Comparison of ENCODE assay signal across 24 cellular contexts in the genomic region with DNA sequence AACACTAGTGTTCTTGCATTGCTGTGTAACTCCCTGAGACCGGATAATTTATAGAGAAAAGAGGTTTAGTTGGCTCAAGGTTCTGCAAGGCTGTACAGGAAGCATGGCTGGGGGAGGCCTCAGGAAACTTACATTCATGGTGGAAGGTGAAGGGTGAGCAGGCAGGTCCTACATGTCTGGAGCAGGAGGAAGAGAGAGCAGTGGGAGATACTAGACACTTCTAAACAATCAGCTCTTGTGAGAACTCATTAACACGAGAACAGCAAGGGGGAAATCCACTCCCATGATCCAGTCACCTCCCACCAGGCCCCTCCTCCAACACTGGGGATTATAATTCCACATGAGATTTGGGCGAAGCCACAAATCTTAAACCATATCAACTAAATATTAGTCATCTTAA.
"Had no signal": no experiment of that assay in that cellular context is flagged by ENCODE, and none has a peak within 500 bp of the region (broad histone marks: within the 10 kb centered on the region; RNA-seq: fewer than 3 reads in every experiment).

No MANE protein-coding gene starts in this region.

- H3K4me1 Mint-ChIP-seq: neural progenitor cell had no signal

- H3K9me3 ChIP-seq: esophagus muscularis mucosa, lower lobe of right lung, transverse colon, vagina had no signal

- H2AFZ ChIP-seq: neural progenitor cell had no signal

- H3K4me1 ChIP-seq: esophagus muscularis mucosa, neural progenitor cell, transverse colon had no signal

- H3K27me3 ChIP-seq: brain microvascular endothelial cell, esophagus muscularis mucosa, neural progenitor cell, transverse colon, vagina had no signal

- H3K9ac ChIP-seq: neural progenitor cell had no signal

- ATAC-seq: left colon; lower lobe of right lung; naive thymus-derived CD8-positive, alpha-beta T cell; sciatic nerve; stimulated activated memory B cell treated with anti-CD40 and anti-IgM and Interleukin-4, amounts not matched to agents 10 μg/mL and 1 μg/mL and 100 μg/mL, for 72 hours had no signal

- H3K4me3 Mint-ChIP-seq: activated CD4-positive, alpha-beta memory T cell treated with anti-CD3 and anti-CD28 coated beads for 36 hours; neural progenitor cell; stimulated activated memory B cell treated with anti-CD40 and anti-IgM and Interleukin-4, amounts not matched to agents 10 μg/mL and 1 μg/mL and 100 μg/mL, for 72 hours; T-helper 1 cell treated with Interleukin-12 subunit alpha and Interleukin-12 subunit beta and Interleukin-4 antibody, amounts not matched to agents 30 μg/mL and 1 μg/mL, for 36 hours had no signal

- H3K27me3 Mint-ChIP-seq: activated CD4-positive, alpha-beta memory T cell treated with anti-CD3 and anti-CD28 coated beads for 36 hours; naive thymus-derived CD8-positive, alpha-beta T cell; stimulated activated memory B cell treated with anti-CD40 and anti-IgM and Interleukin-4, amounts not matched to agents 10 μg/mL and 1 μg/mL and 100 μg/mL, for 72 hours had no signal

- DNase-seq: activated CD4-positive, alpha-beta memory T cell treated with anti-CD3 and anti-CD28 coated beads for 36 hours; activated CD4-positive, alpha-beta T cell treated with anti-CD3 and anti-CD28 coated beads for 48 hours; activated naive CD4-positive, alpha-beta T cell treated with Interleukin-2 at 50 U/mL for 16 hours; activated T-cell treated with anti-CD3 and anti-CD28 coated beads, Interleukin-2, amount 50 U/mL, for 48 hours; anterior cingulate cortex; brain microvascular endothelial cell; caudate nucleus; dermis blood vessel endothelial cell; effector memory CD4-positive, alpha-beta T cell; hippocampal formation; left colon; lower lobe of right lung; naive thymus-derived CD8-positive, alpha-beta T cell; posterior cingulate gyrus; small intestine; stimulated activated CD4-positive, alpha-beta T cell treated with anti-CD3 and anti-CD28 coated beads, Interleukin-2, amount 100 ng/mL, for 24 hours; T1000; transverse colon had no signal

- H3K27ac ChIP-seq: brain microvascular endothelial cell, esophagus muscularis mucosa, lower lobe of right lung, neural progenitor cell, transverse colon, vagina had no signal

- H3K4me3 ChIP-seq: esophagus muscularis mucosa, lower lobe of right lung, neural progenitor cell, transverse colon, vagina had no signal

- H3K27ac Mint-ChIP-seq: activated CD4-positive, alpha-beta memory T cell treated with anti-CD3 and anti-CD28 coated beads for 36 hours; neural progenitor cell; stimulated activated memory B cell treated with anti-CD40 and anti-IgM and Interleukin-4, amounts not matched to agents 10 μg/mL and 1 μg/mL and 100 μg/mL, for 72 hours; T-helper 1 cell treated with Interleukin-12 subunit alpha and Interleukin-12 subunit beta and Interleukin-4 antibody, amounts not matched to agents 30 μg/mL and 1 μg/mL, for 36 hours had no signal

- H3K9me3 Mint-ChIP-seq: activated CD4-positive, alpha-beta memory T cell treated with anti-CD3 and anti-CD28 coated beads for 36 hours; naive thymus-derived CD8-positive, alpha-beta T cell; stimulated activated memory B cell treated with anti-CD40 and anti-IgM and Interleukin-4, amounts not matched to agents 10 μg/mL and 1 μg/mL and 100 μg/mL, for 72 hours; T-helper 1 cell treated with Interleukin-12 subunit alpha and Interleukin-12 subunit beta and Interleukin-4 antibody, amounts not matched to agents 30 μg/mL and 1 μg/mL, for 36 hours had no signal

- H3K36me3 ChIP-seq: brain microvascular endothelial cell, esophagus muscularis mucosa, lower lobe of right lung, neural progenitor cell, transverse colon, vagina had no signal

- H3K4me2 ChIP-seq: neural progenitor cell had no signal
